ENCODE assay signal across 8 cellular contexts in the genomic region with DNA sequence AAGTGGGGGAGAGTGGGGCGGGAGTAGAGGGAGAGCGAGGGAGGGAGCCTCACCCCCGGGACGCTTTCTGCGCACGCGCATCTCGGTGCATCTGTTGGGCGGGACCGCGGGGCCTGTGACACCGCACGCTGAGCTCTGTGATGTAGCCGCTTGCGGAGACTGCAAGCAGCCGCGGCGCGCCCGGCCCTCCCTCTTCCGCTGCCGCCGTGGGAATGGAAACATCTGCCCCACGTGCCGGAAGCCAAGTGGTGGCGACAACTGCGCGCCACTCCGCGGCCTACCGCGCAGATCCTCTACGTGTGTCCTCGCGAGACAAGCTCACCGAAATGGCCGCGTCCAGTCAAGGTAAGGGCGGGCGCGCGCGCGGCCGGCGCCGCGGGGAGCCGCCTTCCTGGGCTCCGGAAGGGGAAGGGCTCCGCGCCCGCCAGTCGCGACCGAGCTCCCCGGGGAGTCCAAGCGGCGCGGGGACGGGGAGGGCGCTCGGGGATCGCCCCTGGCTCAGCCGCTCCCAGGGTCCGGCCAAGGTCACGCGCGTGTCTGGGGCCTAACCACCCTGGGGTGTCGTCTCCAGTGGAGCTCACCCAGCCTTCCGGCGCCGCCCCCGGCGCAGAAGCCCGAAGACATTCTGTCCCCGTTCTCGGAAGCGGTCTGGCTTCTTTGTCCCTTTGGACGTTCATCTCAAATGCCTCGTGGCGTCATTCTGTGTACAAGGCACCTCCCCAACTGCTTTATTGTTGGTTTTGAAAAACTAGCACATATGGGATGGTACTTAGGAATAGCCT. TPM values are rescaled to one million over a fixed set of nuclear protein-coding genes. Genes with fewer than 3 reads are reported as not detected.
DNase-seq lines count a peak whose midpoint lies in the region; ATAC-seq and TF ChIP-seq lines count a peak whose summit lies in the region.

A gene with protein sequence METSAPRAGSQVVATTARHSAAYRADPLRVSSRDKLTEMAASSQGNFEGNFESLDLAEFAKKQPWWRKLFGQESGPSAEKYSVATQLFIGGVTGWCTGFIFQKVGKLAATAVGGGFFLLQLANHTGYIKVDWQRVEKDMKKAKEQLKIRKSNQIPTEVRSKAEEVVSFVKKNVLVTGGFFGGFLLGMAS (plus strand): TSS at position 118 of the 782 bp plus-strand sequence. CDS start 95 bp downstream, at position 213.

- POLR2A ChIA-PET in AG04450 (lab: Yijun Ruan, JAX), result interaction anchor here (0.6 to 1.3 kb wide), 3 partner anchors 9 to 30 kb away, joined by 3 to 5 read pairs (median 5); no protein-coding TSS in a partner anchor

- no peaks in the 10 kb centered on the region for H3K9me3 ChIP-seq in AG04450 (ENCODE audit: control insufficient read depth, insufficient read depth, low read length)
- H3K9me3 ChIP-seq in iPS-18c (ENCODE audit: control insufficient read depth, insufficient read depth, low read length), result no peaks in the 10 kb centered on the region

- DNase-seq in AG04450 (ENCODE audit: low read depth, low spot score) (peak; percentile 79), NCI-H2196 treated with DMSO at 0.1 percent for 48 hours (lab: John Stamatoyannopoulos, UW; ENCODE audit: unreplicated experiment) (peak; percentile 64), T47D (ENCODE audit: low read depth in 1 of 2, low spot score in 1 of 2) (peak; percentile 13 to 95)

- H3K4me3 ChIP-seq in AG04450 (ENCODE audit: low read depth, low read length), result peak within 1 kb of the TSS; percentile 62
- peak within 1 kb of the TSS; percentile 61 for H3K4me3 ChIP-seq in iPS-18c (ENCODE audit: insufficient read depth, low read depth, low read length)
- peak within 1 kb of the TSS; percentile 47 to 72 (median 60) for H3K4me3 ChIP-seq in skin epidermis

- H3K27me3 ChIP-seq in AG04450 (ENCODE audit: control insufficient read depth, insufficient read depth, low read length), result peaks cover 3% of the 10 kb centered on the region

- CTCF ChIA-PET in AG04450 (lab: Charles Lee), result no interaction called here

- TF ChIP-seq CTCF in AG04450 (IDR thresholded peaks at IDR 0.05; ENCODE audit: low read depth, low read length) (no peak), VCaP (conservative IDR thresholded peaks at IDR 0.05) (no peak)

- in situ Hi-C loops in T47D (cut with HindIII; ENCODE audit: low pct_unique_long_range_greater_than_20kb, low sequenced_read_pairs), result no loop called here

- H3K27ac ChIP-seq in AG04450 (ENCODE audit: low read depth, low read length), result peak within 1 kb of the TSS; percentile 95
- H3K27ac ChIP-seq in VCaP, result peak within 1 kb of the TSS; percentile 92
- H3K27ac ChIP-seq in skin epidermis, result peak within 1 kb of the TSS; percentile 76 to 97 (median 94)

- ATAC-seq in GM18907 (IDR thresholded peaks at IDR 0.05; ENCODE audit: unreplicated experiment) (peak; percentile 90), HG03139 (IDR thresholded peaks at IDR 0.05; ENCODE audit: unreplicated experiment) (peak; percentile 92)

RNA-seq across cellular contexts. Expression of the gene that starts here (rescaled TPM):
- 83.9 and 93.0 TPM in 2 replicates for polyA plus RNA-seq in AG04450 (2011; rRNA removed)
- polyA minus RNA-seq in AG04450 (2011; rRNA and poly(A)+ RNA removed), result 16.6 and 18.2 TPM in 2 replicates

Comparison
In these comparisons a context has a peak if more than half of its experiments do, and no peak if none do; other contexts are left out.
1. Peak in every context shown above with its lines: DNase-seq, ATAC-seq, H3K4me3 ChIP-seq and H3K27ac ChIP-seq.